Comparison of ENCODE assay signal across 35 cellular contexts in genomic region chr4:145196747-145197146, GRCh38.
"Had no signal": no experiment of that assay in that cellular context is flagged by ENCODE, and none has a peak within 500 bp of the region (broad histone marks: within the 10 kb centered on the region; RNA-seq: fewer than 3 reads in every experiment).

No MANE protein-coding gene starts in this region.

- H3K4me3 Mint-ChIP-seq: activated CD4-positive, alpha-beta memory T cell treated with anti-CD3 and anti-CD28 coated beads for 36 hours; activated CD4-positive, alpha-beta T cell treated with anti-CD3 and anti-CD28 coated beads, Interleukin-2, amount 10 ng/mL, durations not matched to agents 24 days and 14 days; activated naive CD4-positive, alpha-beta T cell treated with anti-CD3 and anti-CD28 coated beads, Interleukin-2, amount 10 ng/mL, durations not matched to agents 7 days and 5 days; activated naive CD8-positive, alpha-beta T cell treated with anti-CD3 and anti-CD28 coated beads, Interleukin-2, amount 10 ng/mL, durations not matched to agents 7 days and 5 days; brain; naive thymus-derived CD8-positive, alpha-beta T cell; neural crest cell; stimulated activated memory B cell treated with anti-CD40 and anti-IgM and Interleukin-4, amounts not matched to agents 10 μg/mL and 1 μg/mL and 100 μg/mL, for 72 hours; stimulated activated naive CD8-positive, alpha-beta T cell treated with anti-CD3 and anti-CD28 coated beads, Interleukin-15, amount 100 ng/mL, for 72 hours; T-helper 17 cell had no signal

- H3K4me1 ChIP-seq: ascending aorta, esophagus squamous epithelium, left ventricle myocardium inferior, pancreas, prostate gland, sigmoid colon, tibial artery had no signal

- H3K9me3 ChIP-seq: ascending aorta, esophagus squamous epithelium, left ventricle myocardium inferior, pancreas, prostate gland, sigmoid colon, tibial artery had no signal

- H3K9me3 Mint-ChIP-seq: activated CD4-positive, alpha-beta memory T cell treated with anti-CD3 and anti-CD28 coated beads for 36 hours; activated CD4-positive, alpha-beta T cell treated with anti-CD3 and anti-CD28 coated beads, Interleukin-2, amount 10 ng/mL, durations not matched to agents 24 days and 14 days; activated naive CD4-positive, alpha-beta T cell treated with anti-CD3 and anti-CD28 coated beads, Interleukin-2, amount 10 ng/mL, durations not matched to agents 7 days and 5 days; activated naive CD8-positive, alpha-beta T cell treated with anti-CD3 and anti-CD28 coated beads, Interleukin-2, amount 10 ng/mL, durations not matched to agents 7 days and 5 days; naive thymus-derived CD8-positive, alpha-beta T cell; neural crest cell; stimulated activated memory B cell treated with anti-CD40 and anti-IgM and Interleukin-4, amounts not matched to agents 10 μg/mL and 1 μg/mL and 100 μg/mL, for 72 hours; stimulated activated naive CD8-positive, alpha-beta T cell treated with anti-CD3 and anti-CD28 coated beads, Interleukin-15, amount 100 ng/mL, for 72 hours had no signal

- DNase-seq: activated CD4-positive, alpha-beta memory T cell treated with anti-CD3 and anti-CD28 coated beads for 36 hours; activated CD4-positive, alpha-beta T cell treated with anti-CD3 and anti-CD28 coated beads, Interleukin-2, amount 10 ng/mL, durations not matched to agents 24 days and 14 days; activated CD8-positive, alpha-beta memory T cell treated with anti-CD3 and anti-CD28 coated beads, Interleukin-2, amount 50 U/mL, for 4 hours; activated gamma-delta T cell; activated naive CD4-positive, alpha-beta T cell treated with anti-CD3 and anti-CD28 coated beads, Interleukin-2, amount 10 ng/mL, durations not matched to agents 7 days and 5 days; activated naive CD8-positive, alpha-beta T cell treated with anti-CD3 and anti-CD28 coated beads, Interleukin-2, amount 10 ng/mL, durations not matched to agents 7 days and 5 days; activated T-cell treated with anti-CD3 and anti-CD28 coated beads, Interleukin-2, amount 50 U/mL, for 1 hour; caudate nucleus; cortex of kidney; esophagus squamous epithelium; foreskin melanocyte; left ventricle myocardium inferior; midbrain; naive thymus-derived CD8-positive, alpha-beta T cell; nucleus accumbens; pancreas; retina; sigmoid colon; stimulated activated CD4-positive, alpha-beta T cell treated with anti-CD3 and anti-CD28 coated beads, Interleukin-1b, Interleukin-23, amount 100 ng/mL, for 48 hours; stimulated activated CD4-positive, alpha-beta T cell treated with anti-CD3 and anti-CD28 coated beads, Interleukin-4, amount 100 ng/mL, for 4 hours; stimulated activated CD8-positive, alpha-beta memory T cell treated with anti-CD3 and anti-CD28 coated beads, Interleukin-4, amount 100 ng/mL, for 48 hours; stimulated activated naive CD8-positive, alpha-beta T cell treated with anti-CD3 and anti-CD28 coated beads, Interleukin-15, amount 100 ng/mL, for 72 hours; substantia nigra; T-helper 17 cell; T1000; tibial artery; WERI-Rb-1 had no signal

- ATAC-seq: activated CD4-positive, CD25-positive, alpha-beta regulatory T cell treated with anti-CD3 and anti-CD28 coated beads, Interleukin-2, amount 50 U/mL, for 24 hours; naive thymus-derived CD8-positive, alpha-beta T cell; pancreas; stimulated activated memory B cell treated with anti-CD40 and anti-IgM and Interleukin-4, amounts not matched to agents 10 μg/mL and 1 μg/mL and 100 μg/mL, for 72 hours; stimulated activated naive CD8-positive, alpha-beta T cell treated with anti-CD3 and anti-CD28 coated beads, Interleukin-15, amount 100 ng/mL, for 72 hours; T-helper 17 cell had no signal

- H3K4me3 ChIP-seq: ascending aorta, esophagus squamous epithelium, left ventricle myocardium inferior, pancreas, prostate gland, sigmoid colon, smooth muscle cell, tibial artery had no signal

- H3K4me2 ChIP-seq: smooth muscle cell had no signal

- H3K27ac ChIP-seq: ascending aorta, esophagus squamous epithelium, left ventricle myocardium inferior, pancreas, prostate gland, sigmoid colon, tibial artery, WERI-Rb-1 had no signal

- H3K27me3 ChIP-seq: ascending aorta, esophagus squamous epithelium, pancreas, sigmoid colon, tibial artery had no signal

- H3K4me1 Mint-ChIP-seq: activated CD4-positive, alpha-beta T cell treated with anti-CD3 and anti-CD28 coated beads, Interleukin-2, amount 10 ng/mL, durations not matched to agents 24 days and 14 days; activated naive CD4-positive, alpha-beta T cell treated with anti-CD3 and anti-CD28 coated beads, Interleukin-2, amount 10 ng/mL, durations not matched to agents 7 days and 5 days; activated naive CD8-positive, alpha-beta T cell treated with anti-CD3 and anti-CD28 coated beads, Interleukin-2, amount 10 ng/mL, durations not matched to agents 7 days and 5 days; brain; neural crest cell; stimulated activated naive CD8-positive, alpha-beta T cell treated with anti-CD3 and anti-CD28 coated beads, Interleukin-15, amount 100 ng/mL, for 72 hours; T-helper 17 cell had no signal

- H3K27me3 Mint-ChIP-seq: stimulated activated memory B cell treated with anti-CD40 and anti-IgM and Interleukin-4, amounts not matched to agents 10 μg/mL and 1 μg/mL and 100 μg/mL, for 72 hours had no signal

- H3K27ac Mint-ChIP-seq: activated CD4-positive, alpha-beta memory T cell treated with anti-CD3 and anti-CD28 coated beads for 36 hours; activated CD4-positive, alpha-beta T cell treated with anti-CD3 and anti-CD28 coated beads, Interleukin-2, amount 10 ng/mL, durations not matched to agents 24 days and 14 days; activated naive CD4-positive, alpha-beta T cell treated with anti-CD3 and anti-CD28 coated beads, Interleukin-2, amount 10 ng/mL, durations not matched to agents 7 days and 5 days; activated naive CD8-positive, alpha-beta T cell treated with anti-CD3 and anti-CD28 coated beads, Interleukin-2, amount 10 ng/mL, durations not matched to agents 7 days and 5 days; brain; naive thymus-derived CD8-positive, alpha-beta T cell; stimulated activated memory B cell treated with anti-CD40 and anti-IgM and Interleukin-4, amounts not matched to agents 10 μg/mL and 1 μg/mL and 100 μg/mL, for 72 hours; T-helper 17 cell had no signal

- H3K36me3 ChIP-seq: ascending aorta, esophagus squamous epithelium, left ventricle myocardium inferior, pancreas, prostate gland, sigmoid colon, tibial artery, WERI-Rb-1 had no signal

- FAIRE-seq: islet of Langerhans, pancreas had no signal

- H3K36me3 Mint-ChIP-seq: activated CD4-positive, alpha-beta memory T cell treated with anti-CD3 and anti-CD28 coated beads for 36 hours; activated naive CD4-positive, alpha-beta T cell treated with anti-CD3 and anti-CD28 coated beads, Interleukin-2, amount 10 ng/mL, durations not matched to agents 7 days and 5 days; activated naive CD8-positive, alpha-beta T cell treated with anti-CD3 and anti-CD28 coated beads, Interleukin-2, amount 10 ng/mL, durations not matched to agents 7 days and 5 days; brain; stimulated activated memory B cell treated with anti-CD40 and anti-IgM and Interleukin-4, amounts not matched to agents 10 μg/mL and 1 μg/mL and 100 μg/mL, for 72 hours had no signal
